In the genomic region with DNA sequence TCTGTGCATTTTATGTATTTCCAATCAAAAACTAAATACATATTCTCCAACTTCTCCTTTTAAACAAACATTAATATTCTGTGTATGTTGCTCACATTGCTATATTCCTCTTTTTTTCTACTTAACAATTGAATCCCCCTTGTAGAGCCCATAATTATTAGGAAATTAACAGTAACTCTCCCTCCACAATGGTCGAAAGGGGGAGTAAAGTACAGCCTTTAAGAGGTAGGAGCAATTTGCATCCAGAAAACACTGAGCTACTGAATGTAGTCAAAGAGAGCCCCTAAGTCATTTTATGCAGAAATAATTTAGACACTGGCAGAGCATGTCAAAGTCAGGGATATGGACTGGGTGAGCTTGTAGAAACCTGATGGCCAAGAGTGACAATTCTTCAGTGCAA, we compare ENCODE assay signal across 2 cellular contexts.
TF ChIP-seq lines count a peak whose summit lies in the region.

No MANE protein-coding gene starts in this region.

TF ChIP-seq in liver, 16 proteins besides CTCF, POLR2A, EP300 and RAD21 (continued from another document):
- TF ChIP-seq HNF4G (IDR thresholded peaks at IDR 0.05) = no peak
- TF ChIP-seq JUND (IDR thresholded peaks at IDR 0.05) = no peak
- TF ChIP-seq NR2F2 (IDR thresholded peaks at IDR 0.05) = no peak
- no peak for TF ChIP-seq FOXA1 (IDR thresholded peaks at IDR 0.05)
- no peak for TF ChIP-seq GABPA (IDR thresholded peaks at IDR 0.05 in 1 of 2, conservative IDR thresholded peaks at IDR 0.05 in 1 of 2)
- TF ChIP-seq TAF1 (conservative IDR thresholded peaks at IDR 0.05) = no peak
- no peak for TF ChIP-seq FOXA2 (IDR thresholded peaks at IDR 0.05)
- TF ChIP-seq SP1 (IDR thresholded peaks at IDR 0.05) = no peak
- no peak for TF ChIP-seq EGR1 (IDR thresholded peaks at IDR 0.05; ENCODE audit: low read depth in 2 of 2)
- no peak for TF ChIP-seq HNF4A (conservative IDR thresholded peaks at IDR 0.05)
- no peak for TF ChIP-seq YY1 (IDR thresholded peaks at IDR 0.05)
- no peak for TF ChIP-seq RXRA (IDR thresholded peaks at IDR 0.05)
- TF ChIP-seq, protein P1, sequence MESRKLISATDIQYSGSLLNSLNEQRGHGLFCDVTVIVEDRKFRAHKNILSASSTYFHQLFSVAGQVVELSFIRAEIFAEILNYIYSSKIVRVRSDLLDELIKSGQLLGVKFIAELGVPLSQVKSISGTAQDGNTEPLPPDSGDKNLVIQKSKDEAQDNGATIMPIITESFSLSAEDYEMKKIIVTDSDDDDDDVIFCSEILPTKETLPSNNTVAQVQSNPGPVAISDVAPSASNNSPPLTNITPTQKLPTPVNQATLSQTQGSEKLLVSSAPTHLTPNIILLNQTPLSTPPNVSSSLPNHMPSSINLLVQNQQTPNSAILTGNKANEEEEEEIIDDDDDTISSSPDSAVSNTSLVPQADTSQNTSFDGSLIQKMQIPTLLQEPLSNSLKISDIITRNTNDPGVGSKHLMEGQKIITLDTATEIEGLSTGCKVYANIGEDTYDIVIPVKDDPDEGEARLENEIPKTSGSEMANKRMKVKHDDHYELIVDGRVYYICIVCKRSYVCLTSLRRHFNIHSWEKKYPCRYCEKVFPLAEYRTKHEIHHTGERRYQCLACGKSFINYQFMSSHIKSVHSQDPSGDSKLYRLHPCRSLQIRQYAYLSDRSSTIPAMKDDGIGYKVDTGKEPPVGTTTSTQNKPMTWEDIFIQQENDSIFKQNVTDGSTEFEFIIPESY (IDR thresholded peaks at IDR 0.05) = no peak
- TF ChIP-seq, protein P2, sequence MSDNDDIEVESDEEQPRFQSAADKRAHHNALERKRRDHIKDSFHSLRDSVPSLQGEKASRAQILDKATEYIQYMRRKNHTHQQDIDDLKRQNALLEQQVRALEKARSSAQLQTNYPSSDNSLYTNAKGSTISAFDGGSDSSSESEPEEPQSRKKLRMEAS (IDR thresholded peaks at IDR 0.05) = no peak

TF ChIP-seq in WTC11, 78 proteins besides CTCF, POLR2A, EP300 and RAD21 (continued from another document):
- TF ChIP-seq, protein P3, sequence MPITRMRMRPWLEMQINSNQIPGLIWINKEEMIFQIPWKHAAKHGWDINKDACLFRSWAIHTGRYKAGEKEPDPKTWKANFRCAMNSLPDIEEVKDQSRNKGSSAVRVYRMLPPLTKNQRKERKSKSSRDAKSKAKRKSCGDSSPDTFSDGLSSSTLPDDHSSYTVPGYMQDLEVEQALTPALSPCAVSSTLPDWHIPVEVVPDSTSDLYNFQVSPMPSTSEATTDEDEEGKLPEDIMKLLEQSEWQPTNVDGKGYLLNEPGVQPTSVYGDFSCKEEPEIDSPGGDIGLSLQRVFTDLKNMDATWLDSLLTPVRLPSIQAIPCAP (CRISPR knock-in tag; IDR thresholded peaks at IDR 0.05) = no peak
- TF ChIP-seq, protein P4, sequence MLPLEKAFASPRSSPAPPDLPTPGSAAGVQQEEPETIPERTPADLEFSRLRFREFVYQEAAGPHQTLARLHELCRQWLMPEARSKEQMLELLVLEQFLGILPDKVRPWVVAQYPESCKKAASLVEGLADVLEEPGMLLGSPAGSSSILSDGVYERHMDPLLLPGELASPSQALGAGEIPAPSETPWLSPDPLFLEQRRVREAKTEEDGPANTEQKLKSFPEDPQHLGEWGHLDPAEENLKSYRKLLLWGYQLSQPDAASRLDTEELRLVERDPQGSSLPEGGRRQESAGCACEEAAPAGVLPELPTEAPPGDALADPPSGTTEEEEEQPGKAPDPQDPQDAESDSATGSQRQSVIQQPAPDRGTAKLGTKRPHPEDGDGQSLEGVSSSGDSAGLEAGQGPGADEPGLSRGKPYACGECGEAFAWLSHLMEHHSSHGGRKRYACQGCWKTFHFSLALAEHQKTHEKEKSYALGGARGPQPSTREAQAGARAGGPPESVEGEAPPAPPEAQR (CRISPR knock-in tag; IDR thresholded peaks at IDR 0.05) = no peak
- no peak for TF ChIP-seq RORB (CRISPR knock-in tag; IDR thresholded peaks at IDR 0.05)
